1 cellular context compared by ENCODE assay signal in the genomic region with DNA sequence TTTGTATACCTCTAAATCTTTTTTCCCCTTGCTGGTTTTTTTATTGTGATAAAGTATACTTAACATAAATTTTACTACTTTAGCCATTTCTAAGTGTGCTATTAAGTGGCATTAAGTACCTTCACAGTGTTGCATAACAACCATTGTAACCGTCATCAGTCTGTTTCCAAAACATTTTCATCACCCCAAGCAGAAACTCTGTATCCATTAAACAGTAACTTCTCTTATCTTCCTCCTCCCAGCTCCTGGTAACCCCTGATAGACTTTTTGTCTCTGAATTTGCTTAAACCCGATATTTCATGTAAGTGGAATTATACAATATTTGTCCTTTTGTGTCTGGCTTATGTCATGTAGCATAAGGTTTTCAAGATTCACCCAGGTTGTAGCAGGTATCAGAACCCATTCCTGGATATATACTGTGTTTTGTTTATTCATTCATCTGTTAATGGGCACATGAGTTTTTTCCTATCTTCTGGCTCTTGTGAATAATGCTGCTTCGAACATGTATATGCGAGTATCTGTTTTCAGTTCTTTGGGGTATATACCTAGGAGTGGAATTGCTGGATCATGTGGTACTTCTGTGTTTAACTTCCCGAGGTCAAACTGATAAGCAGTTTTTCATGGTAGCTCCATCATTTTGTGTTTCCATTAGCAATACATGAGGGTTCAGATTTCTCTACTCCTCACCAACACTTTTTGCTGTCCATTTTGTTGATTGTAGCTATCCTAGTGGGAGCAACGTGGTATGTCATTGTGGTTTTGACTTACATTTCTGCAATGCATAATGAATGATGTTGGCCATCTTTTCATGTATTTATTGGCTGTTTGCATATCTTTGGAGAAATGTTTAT.
TF ChIP-seq lines count a peak whose summit lies in the region.

No MANE protein-coding gene starts in this region.

TF ChIP-seq in SK-N-SH treated with all-trans-retinoic acid at 6 μM for 48 hours, 23 proteins besides CTCF, POLR2A, EP300 and RAD21 (continued from another document):
- TF ChIP-seq GLIS3 (CRISPR knock-in tag; IDR thresholded peaks at IDR 0.05) (no peak), PPARA (CRISPR knock-in tag; IDR thresholded peaks at IDR 0.05; ENCODE audit: borderline replicate concordance) (no peak), TOX (CRISPR knock-in tag; IDR thresholded peaks at IDR 0.05; ENCODE audit: borderline replicate concordance) (no peak)
TF ChIP-seq in SK-N-SH treated with all-trans-retinoic acid at 6 μM for 48 hours: peak in this region for 0.
